ENCODE assay signal across 3 cellular contexts in the genomic region with DNA sequence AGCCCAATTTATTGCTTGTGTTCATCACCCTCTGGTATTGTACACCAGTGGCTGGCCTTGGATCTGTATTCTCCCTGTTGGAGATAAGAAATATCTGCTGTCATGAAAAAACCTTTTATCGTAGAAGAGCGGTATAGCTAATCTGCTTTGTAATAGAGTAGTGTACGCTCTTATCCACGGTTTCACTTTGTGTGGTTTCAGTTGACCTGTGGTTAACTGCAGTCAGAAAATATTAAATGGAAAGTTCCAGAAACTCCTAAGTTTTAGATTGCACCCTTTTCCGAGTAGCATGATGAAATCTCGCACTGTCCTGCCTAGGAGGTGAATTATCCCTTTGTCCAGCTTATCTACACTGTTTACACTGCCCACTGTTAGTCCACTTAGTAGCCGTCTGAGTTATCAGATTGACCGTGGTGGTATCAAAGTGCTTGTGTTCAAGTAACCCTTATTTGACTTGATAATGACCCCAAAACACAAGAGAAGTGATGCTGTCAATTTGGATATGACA.
TF ChIP-seq lines count a peak whose summit lies in the region.

No MANE protein-coding gene starts in this region.

TF ChIP-seq in HEK293, 187 proteins besides CTCF, POLR2A, EP300 and RAD21 (continued from another document and continues in another):
- TF ChIP-seq ZNF658 (tag by site-specific recombination; IDR thresholded peaks at IDR 0.05) (no peak), GLIS1 (tag by site-specific recombination; IDR thresholded peaks at IDR 0.05) (0 out of 2 replicates have a peak, but pooled peaks have one; percentile 11), ZNF433 (tag by site-specific recombination; IDR thresholded peaks at IDR 0.05; ENCODE audit: low read depth) (no peak), TRIM28 (IDR thresholded peaks at IDR 0.05; ENCODE audit: borderline replicate concordance, low read length) (peak; percentile 62; the same call in 1 of the 2 replicates), ZNF404 (tag by site-specific recombination; IDR thresholded peaks at IDR 0.05) (no peak), ZNF510 (tag by site-specific recombination; IDR thresholded peaks at IDR 0.05; ENCODE audit: insufficient replicate concordance) (no peak), ZNF146 (tag by site-specific recombination; IDR thresholded peaks at IDR 0.05) (no peak), ZNF157 (tag by site-specific recombination; IDR thresholded peaks at IDR 0.05) (no peak), FEZF1 (tag by site-specific recombination; IDR thresholded peaks at IDR 0.05) (peak; percentile 29; the same call in 1 of the 2 replicates), BCL11A (tag by site-specific recombination; IDR thresholded peaks at IDR 0.05; ENCODE audit: low read depth) (no peak), PRDM1 (tag by site-specific recombination; IDR thresholded peaks at IDR 0.05) (peak; percentile 40), ZNF350 (tag by site-specific recombination; IDR thresholded peaks at IDR 0.05) (no peak)
- TF ChIP-seq, protein P1, sequence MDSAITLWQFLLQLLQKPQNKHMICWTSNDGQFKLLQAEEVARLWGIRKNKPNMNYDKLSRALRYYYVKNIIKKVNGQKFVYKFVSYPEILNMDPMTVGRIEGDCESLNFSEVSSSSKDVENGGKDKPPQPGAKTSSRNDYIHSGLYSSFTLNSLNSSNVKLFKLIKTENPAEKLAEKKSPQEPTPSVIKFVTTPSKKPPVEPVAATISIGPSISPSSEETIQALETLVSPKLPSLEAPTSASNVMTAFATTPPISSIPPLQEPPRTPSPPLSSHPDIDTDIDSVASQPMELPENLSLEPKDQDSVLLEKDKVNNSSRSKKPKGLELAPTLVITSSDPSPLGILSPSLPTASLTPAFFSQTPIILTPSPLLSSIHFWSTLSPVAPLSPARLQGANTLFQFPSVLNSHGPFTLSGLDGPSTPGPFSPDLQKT (IDR thresholded peaks at IDR 0.05; ENCODE audit: borderline replicate concordance, low read depth, low read length) = no peak
- TF ChIP-seq, protein P2, sequence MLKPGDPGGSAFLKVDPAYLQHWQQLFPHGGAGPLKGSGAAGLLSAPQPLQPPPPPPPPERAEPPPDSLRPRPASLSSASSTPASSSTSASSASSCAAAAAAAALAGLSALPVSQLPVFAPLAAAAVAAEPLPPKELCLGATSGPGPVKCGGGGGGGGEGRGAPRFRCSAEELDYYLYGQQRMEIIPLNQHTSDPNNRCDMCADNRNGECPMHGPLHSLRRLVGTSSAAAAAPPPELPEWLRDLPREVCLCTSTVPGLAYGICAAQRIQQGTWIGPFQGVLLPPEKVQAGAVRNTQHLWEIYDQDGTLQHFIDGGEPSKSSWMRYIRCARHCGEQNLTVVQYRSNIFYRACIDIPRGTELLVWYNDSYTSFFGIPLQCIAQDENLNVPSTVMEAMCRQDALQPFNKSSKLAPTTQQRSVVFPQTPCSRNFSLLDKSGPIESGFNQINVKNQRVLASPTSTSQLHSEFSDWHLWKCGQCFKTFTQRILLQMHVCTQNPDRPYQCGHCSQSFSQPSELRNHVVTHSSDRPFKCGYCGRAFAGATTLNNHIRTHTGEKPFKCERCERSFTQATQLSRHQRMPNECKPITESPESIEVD (tag by site-specific recombination; IDR thresholded peaks at IDR 0.05) = peak; percentile 48; the same call in 1 of the 2 replicates
- TF ChIP-seq, protein P3, sequence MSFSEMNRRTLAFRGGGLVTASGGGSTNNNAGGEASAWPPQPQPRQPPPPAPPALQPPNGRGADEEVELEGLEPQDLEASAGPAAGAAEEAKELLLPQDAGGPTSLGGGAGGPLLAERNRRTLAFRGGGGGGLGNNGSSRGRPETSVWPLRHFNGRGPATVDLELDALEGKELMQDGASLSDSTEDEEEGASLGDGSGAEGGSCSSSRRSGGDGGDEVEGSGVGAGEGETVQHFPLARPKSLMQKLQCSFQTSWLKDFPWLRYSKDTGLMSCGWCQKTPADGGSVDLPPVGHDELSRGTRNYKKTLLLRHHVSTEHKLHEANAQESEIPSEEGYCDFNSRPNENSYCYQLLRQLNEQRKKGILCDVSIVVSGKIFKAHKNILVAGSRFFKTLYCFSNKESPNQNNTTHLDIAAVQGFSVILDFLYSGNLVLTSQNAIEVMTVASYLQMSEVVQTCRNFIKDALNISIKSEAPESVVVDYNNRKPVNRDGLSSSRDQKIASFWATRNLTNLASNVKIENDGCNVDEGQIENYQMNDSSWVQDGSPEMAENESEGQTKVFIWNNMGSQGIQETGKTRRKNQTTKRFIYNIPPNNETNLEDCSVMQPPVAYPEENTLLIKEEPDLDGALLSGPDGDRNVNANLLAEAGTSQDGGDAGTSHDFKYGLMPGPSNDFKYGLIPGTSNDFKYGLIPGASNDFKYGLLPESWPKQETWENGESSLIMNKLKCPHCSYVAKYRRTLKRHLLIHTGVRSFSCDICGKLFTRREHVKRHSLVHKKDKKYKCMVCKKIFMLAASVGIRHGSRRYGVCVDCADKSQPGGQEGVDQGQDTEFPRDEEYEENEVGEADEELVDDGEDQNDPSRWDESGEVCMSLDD (tag by site-specific recombination; IDR thresholded peaks at IDR 0.05) = no peak

TF ChIP-seq in WTC11, 78 proteins besides CTCF, POLR2A, EP300 and RAD21 (continued from another document):
- no peak for TF ChIP-seq ZBTB21 (CRISPR knock-in tag; IDR thresholded peaks at IDR 0.05; ENCODE audit: borderline replicate concordance)
- TF ChIP-seq OVOL2 (CRISPR knock-in tag; IDR thresholded peaks at IDR 0.05; ENCODE audit: borderline replicate concordance) = no peak
- TF ChIP-seq, protein P4, sequence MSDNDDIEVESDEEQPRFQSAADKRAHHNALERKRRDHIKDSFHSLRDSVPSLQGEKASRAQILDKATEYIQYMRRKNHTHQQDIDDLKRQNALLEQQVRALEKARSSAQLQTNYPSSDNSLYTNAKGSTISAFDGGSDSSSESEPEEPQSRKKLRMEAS (CRISPR knock-in tag; IDR thresholded peaks at IDR 0.05) = no peak
- TF ChIP-seq, protein P5, sequence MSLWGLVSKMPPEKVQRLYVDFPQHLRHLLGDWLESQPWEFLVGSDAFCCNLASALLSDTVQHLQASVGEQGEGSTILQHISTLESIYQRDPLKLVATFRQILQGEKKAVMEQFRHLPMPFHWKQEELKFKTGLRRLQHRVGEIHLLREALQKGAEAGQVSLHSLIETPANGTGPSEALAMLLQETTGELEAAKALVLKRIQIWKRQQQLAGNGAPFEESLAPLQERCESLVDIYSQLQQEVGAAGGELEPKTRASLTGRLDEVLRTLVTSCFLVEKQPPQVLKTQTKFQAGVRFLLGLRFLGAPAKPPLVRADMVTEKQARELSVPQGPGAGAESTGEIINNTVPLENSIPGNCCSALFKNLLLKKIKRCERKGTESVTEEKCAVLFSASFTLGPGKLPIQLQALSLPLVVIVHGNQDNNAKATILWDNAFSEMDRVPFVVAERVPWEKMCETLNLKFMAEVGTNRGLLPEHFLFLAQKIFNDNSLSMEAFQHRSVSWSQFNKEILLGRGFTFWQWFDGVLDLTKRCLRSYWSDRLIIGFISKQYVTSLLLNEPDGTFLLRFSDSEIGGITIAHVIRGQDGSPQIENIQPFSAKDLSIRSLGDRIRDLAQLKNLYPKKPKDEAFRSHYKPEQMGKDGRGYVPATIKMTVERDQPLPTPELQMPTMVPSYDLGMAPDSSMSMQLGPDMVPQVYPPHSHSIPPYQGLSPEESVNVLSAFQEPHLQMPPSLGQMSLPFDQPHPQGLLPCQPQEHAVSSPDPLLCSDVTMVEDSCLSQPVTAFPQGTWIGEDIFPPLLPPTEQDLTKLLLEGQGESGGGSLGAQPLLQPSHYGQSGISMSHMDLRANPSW (CRISPR knock-in tag; conservative IDR thresholded peaks at IDR 0.05; ENCODE audit: low read depth) = no peak
- TF ChIP-seq CBFB (CRISPR knock-in tag; IDR thresholded peaks at IDR 0.05; ENCODE audit: low read depth) = no peak
- TF ChIP-seq ATF1 (CRISPR knock-in tag; IDR thresholded peaks at IDR 0.05) = no peak
- TF ChIP-seq GABPB1 (CRISPR knock-in tag; IDR thresholded peaks at IDR 0.05) = peak; percentile 95
- TF ChIP-seq SP1 (CRISPR knock-in tag; conservative IDR thresholded peaks at IDR 0.05) = no peak

TF ChIP-seq in HepG2, 621 proteins besides CTCF, POLR2A, EP300 and RAD21 (continues in another document):
- TF ChIP-seq, protein P6, sequence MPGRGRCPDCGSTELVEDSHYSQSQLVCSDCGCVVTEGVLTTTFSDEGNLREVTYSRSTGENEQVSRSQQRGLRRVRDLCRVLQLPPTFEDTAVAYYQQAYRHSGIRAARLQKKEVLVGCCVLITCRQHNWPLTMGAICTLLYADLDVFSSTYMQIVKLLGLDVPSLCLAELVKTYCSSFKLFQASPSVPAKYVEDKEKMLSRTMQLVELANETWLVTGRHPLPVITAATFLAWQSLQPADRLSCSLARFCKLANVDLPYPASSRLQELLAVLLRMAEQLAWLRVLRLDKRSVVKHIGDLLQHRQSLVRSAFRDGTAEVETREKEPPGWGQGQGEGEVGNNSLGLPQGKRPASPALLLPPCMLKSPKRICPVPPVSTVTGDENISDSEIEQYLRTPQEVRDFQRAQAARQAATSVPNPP (CRISPR knock-in tag; IDR thresholded peaks at IDR 0.05) = no peak
- TF ChIP-seq CBX5 (CRISPR knock-in tag; IDR thresholded peaks at IDR 0.05; ENCODE audit: borderline replicate concordance) (no peak), HNRNPLL (IDR thresholded peaks at IDR 0.05; ENCODE audit: low read depth, low read length, poor library complexity, severe bottlenecking) (no peak), STAG1 (CRISPR knock-in tag; IDR thresholded peaks at IDR 0.05) (no peak), MAF1 (CRISPR knock-in tag; IDR thresholded peaks at IDR 0.05; ENCODE audit: borderline replicate concordance) (no peak), ZBTB21 (CRISPR knock-in tag; IDR thresholded peaks at IDR 0.05) (no peak), ZNF816 (CRISPR knock-in tag; IDR thresholded peaks at IDR 0.05; ENCODE audit: borderline replicate concordance) (no peak; the same call in 1 of the 2 replicates), PITX1 (CRISPR knock-in tag; IDR thresholded peaks at IDR 0.05) (peak; percentile 69), SOX13 (IDR thresholded peaks at IDR 0.05) (peak; percentile 73), SOX13 (CRISPR knock-in tag; conservative IDR thresholded peaks at IDR 0.05 in 1 of 2, IDR thresholded peaks at IDR 0.05 in 1 of 2) (peak in 1 of 2 experiments; percentile 96; a peak in 2 of 4 replicates), ZNF652 (CRISPR knock-in tag; IDR thresholded peaks at IDR 0.05; ENCODE audit: borderline replicate concordance, low read depth) (peak; percentile 61; the same call in 1 of the 2 replicates), MED1 (CRISPR knock-in tag; IDR thresholded peaks at IDR 0.05) (peak; percentile 65), ZNF746 (CRISPR knock-in tag; IDR thresholded peaks at IDR 0.05) (no peak), ZNF292 (CRISPR knock-in tag; IDR thresholded peaks at IDR 0.05; ENCODE audit: borderline replicate concordance, low read depth) (no peak), ZNF781 (CRISPR knock-in tag; IDR thresholded peaks at IDR 0.05; ENCODE audit: borderline replicate concordance, not compliant biosample characterization) (no peak), MTF2 (CRISPR knock-in tag; IDR thresholded peaks at IDR 0.05; ENCODE audit: borderline replicate concordance) (no peak), EEA1 (CRISPR knock-in tag; IDR thresholded peaks at IDR 0.05; ENCODE audit: borderline replicate concordance) (no peak)
- TF ChIP-seq, protein P7, sequence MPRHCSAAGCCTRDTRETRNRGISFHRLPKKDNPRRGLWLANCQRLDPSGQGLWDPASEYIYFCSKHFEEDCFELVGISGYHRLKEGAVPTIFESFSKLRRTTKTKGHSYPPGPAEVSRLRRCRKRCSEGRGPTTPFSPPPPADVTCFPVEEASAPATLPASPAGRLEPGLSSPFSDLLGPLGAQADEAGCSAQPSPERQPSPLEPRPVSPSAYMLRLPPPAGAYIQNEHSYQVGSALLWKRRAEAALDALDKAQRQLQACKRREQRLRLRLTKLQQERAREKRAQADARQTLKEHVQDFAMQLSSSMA (CRISPR knock-in tag; IDR thresholded peaks at IDR 0.05) = no peak
- TF ChIP-seq, protein P8, sequence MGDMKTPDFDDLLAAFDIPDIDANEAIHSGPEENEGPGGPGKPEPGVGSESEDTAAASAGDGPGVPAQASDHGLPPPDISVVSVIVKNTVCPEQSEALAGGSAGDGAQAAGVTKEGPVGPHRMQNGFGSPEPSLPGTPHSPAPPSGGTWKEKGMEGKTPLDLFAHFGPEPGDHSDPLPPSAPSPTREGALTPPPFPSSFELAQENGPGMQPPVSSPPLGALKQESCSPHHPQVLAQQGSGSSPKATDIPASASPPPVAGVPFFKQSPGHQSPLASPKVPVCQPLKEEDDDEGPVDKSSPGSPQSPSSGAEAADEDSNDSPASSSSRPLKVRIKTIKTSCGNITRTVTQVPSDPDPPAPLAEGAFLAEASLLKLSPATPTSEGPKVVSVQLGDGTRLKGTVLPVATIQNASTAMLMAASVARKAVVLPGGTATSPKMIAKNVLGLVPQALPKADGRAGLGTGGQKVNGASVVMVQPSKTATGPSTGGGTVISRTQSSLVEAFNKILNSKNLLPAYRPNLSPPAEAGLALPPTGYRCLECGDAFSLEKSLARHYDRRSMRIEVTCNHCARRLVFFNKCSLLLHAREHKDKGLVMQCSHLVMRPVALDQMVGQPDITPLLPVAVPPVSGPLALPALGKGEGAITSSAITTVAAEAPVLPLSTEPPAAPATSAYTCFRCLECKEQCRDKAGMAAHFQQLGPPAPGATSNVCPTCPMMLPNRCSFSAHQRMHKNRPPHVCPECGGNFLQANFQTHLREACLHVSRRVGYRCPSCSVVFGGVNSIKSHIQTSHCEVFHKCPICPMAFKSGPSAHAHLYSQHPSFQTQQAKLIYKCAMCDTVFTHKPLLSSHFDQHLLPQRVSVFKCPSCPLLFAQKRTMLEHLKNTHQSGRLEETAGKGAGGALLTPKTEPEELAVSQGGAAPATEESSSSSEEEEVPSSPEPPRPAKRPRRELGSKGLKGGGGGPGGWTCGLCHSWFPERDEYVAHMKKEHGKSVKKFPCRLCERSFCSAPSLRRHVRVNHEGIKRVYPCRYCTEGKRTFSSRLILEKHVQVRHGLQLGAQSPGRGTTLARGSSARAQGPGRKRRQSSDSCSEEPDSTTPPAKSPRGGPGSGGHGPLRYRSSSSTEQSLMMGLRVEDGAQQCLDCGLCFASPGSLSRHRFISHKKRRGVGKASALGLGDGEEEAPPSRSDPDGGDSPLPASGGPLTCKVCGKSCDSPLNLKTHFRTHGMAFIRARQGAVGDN (CRISPR knock-in tag; IDR thresholded peaks at IDR 0.05) = no peak
- TF ChIP-seq, protein P9, sequence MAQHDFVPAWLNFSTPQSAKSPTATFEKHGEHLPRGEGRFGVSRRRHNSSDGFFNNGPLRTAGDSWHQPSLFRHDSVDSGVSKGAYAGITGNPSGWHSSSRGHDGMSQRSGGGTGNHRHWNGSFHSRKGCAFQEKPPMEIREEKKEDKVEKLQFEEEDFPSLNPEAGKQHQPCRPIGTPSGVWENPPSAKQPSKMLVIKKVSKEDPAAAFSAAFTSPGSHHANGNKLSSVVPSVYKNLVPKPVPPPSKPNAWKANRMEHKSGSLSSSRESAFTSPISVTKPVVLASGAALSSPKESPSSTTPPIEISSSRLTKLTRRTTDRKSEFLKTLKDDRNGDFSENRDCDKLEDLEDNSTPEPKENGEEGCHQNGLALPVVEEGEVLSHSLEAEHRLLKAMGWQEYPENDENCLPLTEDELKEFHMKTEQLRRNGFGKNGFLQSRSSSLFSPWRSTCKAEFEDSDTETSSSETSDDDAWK (CRISPR knock-in tag; IDR thresholded peaks at IDR 0.05) = no peak
- TF ChIP-seq, protein P10, sequence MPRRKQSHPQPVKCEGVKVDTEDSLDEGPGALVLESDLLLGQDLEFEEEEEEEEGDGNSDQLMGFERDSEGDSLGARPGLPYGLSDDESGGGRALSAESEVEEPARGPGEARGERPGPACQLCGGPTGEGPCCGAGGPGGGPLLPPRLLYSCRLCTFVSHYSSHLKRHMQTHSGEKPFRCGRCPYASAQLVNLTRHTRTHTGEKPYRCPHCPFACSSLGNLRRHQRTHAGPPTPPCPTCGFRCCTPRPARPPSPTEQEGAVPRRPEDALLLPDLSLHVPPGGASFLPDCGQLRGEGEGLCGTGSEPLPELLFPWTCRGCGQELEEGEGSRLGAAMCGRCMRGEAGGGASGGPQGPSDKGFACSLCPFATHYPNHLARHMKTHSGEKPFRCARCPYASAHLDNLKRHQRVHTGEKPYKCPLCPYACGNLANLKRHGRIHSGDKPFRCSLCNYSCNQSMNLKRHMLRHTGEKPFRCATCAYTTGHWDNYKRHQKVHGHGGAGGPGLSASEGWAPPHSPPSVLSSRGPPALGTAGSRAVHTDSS (CRISPR knock-in tag; conservative IDR thresholded peaks at IDR 0.05) = no peak
